8 cellular contexts compared by ENCODE assay signal in the genomic region with DNA sequence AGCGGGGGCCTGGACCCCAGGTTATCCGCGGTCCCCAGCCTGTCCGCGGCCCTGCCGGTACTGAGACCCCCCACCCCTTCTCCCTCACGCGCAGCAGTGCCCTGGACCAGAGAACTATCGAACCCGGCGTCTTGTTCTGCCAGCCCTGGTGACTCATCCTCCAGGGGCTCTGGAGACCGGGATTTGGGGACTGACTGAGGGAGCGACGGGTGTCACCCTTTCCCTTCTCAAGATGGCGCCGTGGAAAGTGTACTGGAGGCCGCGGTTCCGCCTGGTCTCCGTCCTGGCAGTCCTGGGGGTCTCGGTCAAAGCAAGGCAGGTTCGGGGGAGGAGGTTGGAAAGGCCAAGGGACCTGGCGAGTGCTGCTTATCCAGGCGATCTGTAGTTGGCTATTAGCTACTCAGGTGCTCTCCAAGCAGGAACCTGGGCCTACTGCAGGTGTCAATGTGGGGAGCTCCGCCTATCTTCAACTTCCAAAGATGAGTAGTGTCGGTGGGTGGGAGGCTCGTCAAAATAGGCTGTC. TPM values are rescaled to one million over a fixed set of nuclear protein-coding genes. Genes with fewer than 3 reads are reported as not detected.
A peak's percentile ranks its signal among the peaks of the same experiment; 100 is the strongest.
DNase-seq lines count a peak whose midpoint lies in the region; ATAC-seq and TF ChIP-seq lines count a peak whose summit lies in the region.

No MANE protein-coding gene starts in this region.

- peaks cover 10% of the 10 kb centered on the region for H3K36me3 Mint-ChIP-seq in endothelial cell (ENCODE audit: low read depth, unreplicated experiment)
- H3K36me3 Mint-ChIP-seq in stimulated activated naive B cell treated with anti-CD40 and anti-IgM and Interleukin-4, amounts not matched to agents 10 μg/mL and 1 μg/mL and 100 μg/mL, for 72 hours: peaks cover 4 to 15% of the 10 kb centered on the region in 2 donors

- peaks cover 22% of the 10 kb centered on the region for H3K27me3 Mint-ChIP-seq in endothelial cell (ENCODE audit: unreplicated experiment)
- H3K27me3 Mint-ChIP-seq in stimulated activated naive B cell treated with anti-CD40 and anti-IgM and Interleukin-4, amounts not matched to agents 10 μg/mL and 1 μg/mL and 100 μg/mL, for 72 hours: no peaks in the 10 kb centered on the region

- no peak for TF ChIP-seq CTCF in endothelial cell (IDR thresholded peaks at IDR 0.05; ENCODE audit: unreplicated experiment)

- peak overlapping the region; percentile 99 for H3K4me3 Mint-ChIP-seq in endothelial cell (ENCODE audit: unreplicated experiment)
- H3K4me3 Mint-ChIP-seq in stimulated activated naive B cell treated with anti-CD40 and anti-IgM and Interleukin-4, amounts not matched to agents 10 μg/mL and 1 μg/mL and 100 μg/mL, for 72 hours: peak overlapping the region; percentile 87 to 90

- peak overlapping the region; percentile 100 for H3K27ac Mint-ChIP-seq in endothelial cell (ENCODE audit: unreplicated experiment)
- H3K27ac Mint-ChIP-seq in stimulated activated naive B cell treated with anti-CD40 and anti-IgM and Interleukin-4, amounts not matched to agents 10 μg/mL and 1 μg/mL and 100 μg/mL, for 72 hours: peak overlapping the region; percentile 96

- no peaks in the 10 kb centered on the region for H3K9me3 Mint-ChIP-seq in endothelial cell (ENCODE audit: unreplicated experiment)
- no peaks in the 10 kb centered on the region for H3K9me3 Mint-ChIP-seq in stimulated activated naive B cell treated with anti-CD40 and anti-IgM and Interleukin-4, amounts not matched to agents 10 μg/mL and 1 μg/mL and 100 μg/mL, for 72 hours

- DNase-seq in DMS53 (lab: John Stamatoyannopoulos, UW) (peak; percentile 55), DMS53 treated with DMSO at 0.1 percent for 48 hours (lab: John Stamatoyannopoulos, UW; ENCODE audit: unreplicated experiment) (no peak), NCI-H526 treated with DMSO at 0.1 percent for 48 hours (lab: John Stamatoyannopoulos, UW) (peak; percentile 15), endothelial cell (ENCODE audit: low spot score) (peak; percentile 38), mucosa of gallbladder (ENCODE audit: low spot score) (peak; percentile 29)
- peak; percentile 45 for DNase-seq in activated CD8-positive, alpha-beta memory T cell treated with anti-CD3 and anti-CD28 coated beads, Interleukin-2, amount 50 U/mL, for 4 hours
- DNase-seq in stimulated activated naive B cell treated with anti-CD40 and anti-IgM and Interleukin-4, amounts not matched to agents 10 μg/mL and 1 μg/mL and 100 μg/mL, for 72 hours: peak; percentile 43

- peaks cover 32% of the 10 kb centered on the region for H3K4me1 Mint-ChIP-seq in endothelial cell (ENCODE audit: unreplicated experiment)
- H3K4me1 Mint-ChIP-seq in stimulated activated naive B cell treated with anti-CD40 and anti-IgM and Interleukin-4, amounts not matched to agents 10 μg/mL and 1 μg/mL and 100 μg/mL, for 72 hours: peaks cover 12 to 31% of the 10 kb centered on the region in 2 donors

- ATAC-seq in HG02981 (IDR thresholded peaks at IDR 0.05; ENCODE audit: unreplicated experiment): peak; percentile 11
- peak; percentile 17 to 24 for ATAC-seq in stimulated activated naive B cell treated with anti-CD40 and anti-IgM and Interleukin-4, amounts not matched to agents 10 μg/mL and 1 μg/mL and 100 μg/mL, for 72 hours (replicated peaks)

RNA-seq across cellular contexts. Expression of gene RAB5A, which starts 0.7 kb away (rescaled TPM):
- total RNA-seq in endothelial cell (ENCODE audit: unreplicated experiment): 84.5 TPM
- 53.6 TPM for total RNA-seq in mucosa of gallbladder

RNA-seq across cellular contexts. Expression of gene EFHB, which starts 13.6 kb away (rescaled TPM):
- total RNA-seq in endothelial cell (ENCODE audit: unreplicated experiment) (1.6 TPM), mucosa of gallbladder (0.75 TPM)
